ENCODE assay signal across 8 cellular contexts in genomic region chr7:44477063-44477830, GRCh38. TPM values are rescaled to one million over a fixed set of nuclear protein-coding genes. Genes with fewer than 3 reads are reported as not detected.
DNase-seq lines count a peak whose midpoint lies in the region; ATAC-seq and TF ChIP-seq lines count a peak whose summit lies in the region.

No MANE protein-coding gene starts in this region.

- DNase-seq in NCI-H524 (lab: John Stamatoyannopoulos, UW) (peak; percentile 9 to 55), NCI-H524 treated with DMSO at 0.1 percent for 48 hours (lab: John Stamatoyannopoulos, UW) (no peak), NCI-H2171 (lab: John Stamatoyannopoulos, UW) (peak; percentile 15), caudate nucleus (lab: John Stamatoyannopoulos, UW) (peak in 46 of 61 donors; percentile 9 to 73 (median 41)), kidney epithelial cell (ENCODE audit: low read depth) (no peak)
- DNase-seq in activated CD4-positive, CD25-positive, alpha-beta regulatory T cell (lab: John Stamatoyannopoulos, UW) = peak in 3 of 4 experiments; percentile 12 to 33 (median 19)
- DNase-seq in stimulated activated CD4-positive, alpha-beta T cell treated with anti-CD3 and anti-CD28 coated beads, Interleukin-2, amount 100 ng/mL, for 48 hours = peak; percentile 37 to 47

- ATAC-seq in HG02938 (IDR thresholded peaks at IDR 0.05; ENCODE audit: unreplicated experiment) = peak; percentile 73

- no peaks in the 10 kb centered on the region for H3K27me3 ChIP-seq in kidney epithelial cell (ENCODE audit: control insufficient read depth, insufficient read depth, low read length)

- H3K4me3 ChIP-seq in kidney epithelial cell (ENCODE audit: low read depth, low read length) = no peak overlapping the region

- TF ChIP-seq CTCF in kidney epithelial cell (IDR thresholded peaks at IDR 0.05; ENCODE audit: insufficient read depth, low read length, poor library complexity, severe bottlenecking) = peak; percentile 96

- H3K36me3 ChIP-seq in kidney epithelial cell (ENCODE audit: control insufficient read depth, insufficient read depth, low read length) = no peaks in the 10 kb centered on the region

- peak overlapping the region; percentile 42 for H3K27ac ChIP-seq in caudate nucleus (ENCODE audit: low read depth, low read length)

RNA-seq across cellular contexts. Expression of gene NUDCD3, which starts 13.2 kb away (rescaled TPM):
- total RNA-seq in kidney epithelial cell = 71.7 and 81.7 TPM in 2 replicates

Comparison
In these comparisons a context has a peak if more than half of its experiments do, and no peak if none do; other contexts are left out.
1. DNase-seq: peak in NCI-H524 (2 of 2), NCI-H2171 (single experiment), activated CD4-positive, CD25-positive, alpha-beta regulatory T cell (3 of 4), caudate nucleus (46 of 61) and stimulated activated CD4-positive, alpha-beta T cell treated with anti-CD3 and anti-CD28 coated beads, Interleukin-2, amount 100 ng/mL, for 48 hours (2 of 2); none in NCI-H524 treated with DMSO at 0.1 percent for 48 hours (single experiment) and kidney epithelial cell (single experiment).